ENCODE assay signal across 8 cellular contexts in genomic region chr20:20052074-20052970, GRCh38. TPM values are rescaled to one million over a fixed set of nuclear protein-coding genes. Genes with fewer than 3 reads are reported as not detected.
DNase-seq lines count a peak whose midpoint lies in the region; ATAC-seq lines count a peak whose summit lies in the region.

A gene with protein sequence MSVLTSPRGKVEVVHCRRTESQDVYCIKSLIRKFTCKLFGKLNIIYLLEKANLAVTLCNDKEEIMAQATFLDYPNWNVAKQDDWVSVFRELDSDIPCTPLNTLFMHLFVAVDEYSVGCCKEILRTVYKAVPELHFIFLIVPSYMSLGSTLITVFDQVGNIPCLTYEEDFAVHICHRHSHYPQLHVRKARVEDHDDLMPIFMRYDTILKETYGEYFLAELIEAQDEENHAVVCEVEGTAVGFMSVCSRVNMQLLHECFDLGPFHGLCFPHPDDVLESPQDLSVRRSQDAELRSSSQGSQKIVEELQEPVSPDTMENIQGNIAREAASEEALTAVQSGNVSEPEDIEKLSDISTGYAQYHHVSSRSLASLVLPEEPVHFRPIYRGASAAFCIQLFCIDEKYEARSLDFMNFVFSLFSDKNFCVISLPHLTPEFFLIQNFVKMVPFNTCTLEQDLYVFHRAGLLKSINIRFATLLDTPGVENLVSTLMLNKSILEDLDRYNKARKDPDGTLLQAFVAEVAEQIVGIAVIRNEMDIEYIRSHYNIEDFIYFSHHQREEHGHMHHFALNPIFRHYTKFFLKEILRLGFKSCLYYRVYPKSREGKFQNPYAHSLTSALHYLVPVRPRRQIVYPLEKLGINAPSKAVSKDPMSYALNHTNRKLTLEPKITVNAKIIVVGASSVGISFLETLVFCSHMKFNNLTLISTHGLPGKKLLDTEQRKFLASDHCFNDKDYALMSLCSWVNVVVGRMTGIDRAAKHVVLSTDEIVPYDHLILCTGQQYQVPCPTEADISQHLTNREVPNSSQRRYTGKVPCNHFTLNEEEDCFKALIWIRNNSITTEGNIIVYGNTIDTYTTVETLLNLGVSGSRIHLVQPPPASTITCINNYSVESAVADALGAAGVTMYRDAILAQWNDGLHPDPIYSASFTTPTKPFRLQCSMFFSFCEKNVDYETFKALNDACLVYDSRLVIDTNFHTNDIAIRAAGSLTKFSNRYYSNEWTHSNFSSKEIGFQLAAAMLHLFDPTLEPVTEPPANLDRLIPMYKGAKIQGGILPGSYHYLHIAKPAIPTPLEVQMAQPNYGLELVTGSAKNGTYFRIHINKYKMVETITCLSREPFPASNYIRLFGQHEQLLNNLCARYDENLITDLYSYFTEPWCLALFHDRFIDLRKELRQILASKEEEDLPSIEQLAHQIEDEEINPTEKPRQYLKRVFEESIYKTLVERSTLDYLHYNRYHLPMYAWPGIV (plus strand): TSS chr20:20052532. CDS start chr20:20056654, 4,122 bp downstream.
Gene CRNKL1 (minus strand): TSS chr20:20052466. CDS start chr20:20052342, 124 bp downstream.

- peaks cover 33% of the 10 kb centered on the region for H3K36me3 ChIP-seq in SK-N-MC (ENCODE audit: insufficient read depth, low read length)

- peak; percentile 93 for ATAC-seq in HG02588 (IDR thresholded peaks at IDR 0.05; ENCODE audit: unreplicated experiment)
- ATAC-seq in activated naive CD4-positive, alpha-beta T cell treated with anti-CD3 and anti-CD28 coated beads, Interleukin-2, amount 50 U/mL, for 72 hours: peak; percentile 98

- no peaks in the 10 kb centered on the region for H3K9me3 ChIP-seq in SK-N-MC (ENCODE audit: low read depth, low read length)

- DNase-seq in NCI-H1048 (lab: John Stamatoyannopoulos, UW) (peak; percentile 90), SK-N-MC (ENCODE audit: low read depth, low spot score) (peak; percentile 92), globus pallidus (ENCODE audit: low spot score) (peak; percentile 95), non-pigmented ciliary epithelial cell (ENCODE audit: low read depth) (peak; percentile 82), superior temporal gyrus (ENCODE audit: extremely low spot score) (peak; percentile 99)
- DNase-seq in activated naive CD4-positive, alpha-beta T cell treated with anti-CD3 and anti-CD28 coated beads, Interleukin-2, amount 50 U/mL, for 72 hours (ENCODE audit: low spot score in 2 of 2): peak; percentile 94 to 96

- peaks cover 23 to 28% of the 10 kb centered on the region in 2 donors for H3K36me3 Mint-ChIP-seq in activated naive CD4-positive, alpha-beta T cell treated with anti-CD3 and anti-CD28 coated beads, Interleukin-2, amount 50 U/mL, for 72 hours

- H3K27ac ChIP-seq in SK-N-MC: peak within 1 kb of the TSS; percentile 38; the same call in 1 of the 2 replicates

- H3K9ac ChIP-seq in SK-N-MC (ENCODE audit: insufficient read length): peak within 1 kb of the TSS; percentile 91

- peak within 1 kb of the TSS; percentile 99 for H3K27ac Mint-ChIP-seq in activated naive CD4-positive, alpha-beta T cell treated with anti-CD3 and anti-CD28 coated beads, Interleukin-2, amount 50 U/mL, for 72 hours

- H3K4me3 ChIP-seq in GM08714 (ENCODE audit: low read length) (peak within 1 kb of the TSS; percentile 91), SK-N-MC (peak within 1 kb of the TSS; percentile 96)

- no peaks in the 10 kb centered on the region for H3K9me3 Mint-ChIP-seq in activated naive CD4-positive, alpha-beta T cell treated with anti-CD3 and anti-CD28 coated beads, Interleukin-2, amount 50 U/mL, for 72 hours

RNA-seq across cellular contexts. Expression of the first gene that starts in this region (rescaled TPM):
- total RNA-seq in activated naive CD4-positive, alpha-beta T cell treated with anti-CD3 and anti-CD28 coated beads, Interleukin-2, amount 50 U/mL, for 72 hours: under 1 TPM in 1 of 2 donors, not detected in 1; 0.41 TPM

RNA-seq across cellular contexts. Expression of gene CRNKL1, which starts in this region (rescaled TPM):
- 10 to 100 TPM; 16.5 to 19.1 TPM for total RNA-seq in activated naive CD4-positive, alpha-beta T cell treated with anti-CD3 and anti-CD28 coated beads, Interleukin-2, amount 50 U/mL, for 72 hours

Comparison
In these comparisons a context has a peak if more than half of its experiments do, and no peak if none do; other contexts are left out.
1. Peak in every context shown above with its lines: DNase-seq, ATAC-seq, H3K4me3 ChIP-seq and H3K27ac ChIP-seq.